ENCODE assay signal across 21 cellular contexts in the genomic region with DNA sequence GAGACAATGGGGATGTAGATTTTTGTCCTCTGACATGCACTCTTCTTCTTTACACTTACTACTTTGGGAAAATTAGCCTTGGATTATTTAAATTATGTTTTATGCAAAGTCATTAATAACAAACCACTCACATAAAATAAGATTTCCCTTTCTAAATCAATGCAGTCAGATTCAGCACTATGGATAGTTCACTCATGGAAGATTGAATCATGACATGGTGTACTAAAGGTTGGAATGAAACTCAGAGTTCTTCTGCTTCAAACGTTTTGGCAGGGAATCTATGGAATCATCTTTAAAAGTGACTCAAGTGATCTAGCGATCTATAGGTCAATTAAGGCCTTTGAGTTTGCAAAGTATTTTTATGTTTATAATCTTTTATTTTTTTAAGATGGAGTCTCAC.
A peak's percentile ranks its signal among the peaks of the same experiment; 100 is the strongest.
DNase-seq lines count a peak whose midpoint lies in the region; ATAC-seq, FAIRE-seq and TF ChIP-seq lines count a peak whose summit lies in the region.
"Had no signal": no experiment of that assay in that cellular context is flagged by ENCODE, and none has a peak within 500 bp of the region (broad histone marks: within the 10 kb centered on the region; RNA-seq: fewer than 3 reads in every experiment).

No MANE protein-coding gene starts in this region.

- SMC1A ChIA-PET in GM12878 (lab: Charles Lee; ENCODE audit: uncharacterized antibody, unreplicated experiment), result no interaction called here

- no peak for TF ChIP-seq RAD21 in GM12878 (IDR thresholded peaks at IDR 0.05; ENCODE audit: insufficient read depth, low read depth, low read length)

- DNase-seq in cardiac muscle cell (ENCODE audit: low read depth in 1 of 2, low spot score in 1 of 2) (peak; percentile 7 to 18), left ventricle myocardium inferior (no peak), MM.1S (peak; percentile 36), GM12878 (ENCODE audit: low read depth, low spot score) (no peak), renal cortical epithelial cell (ENCODE audit: low read depth) (peak; percentile 24), NCI-H345 (lab: John Stamatoyannopoulos, UW) (no peak), foreskin fibroblast (no peak)
- DNase-seq in activated CD4-positive, alpha-beta T cell treated with anti-CD3 and anti-CD28 coated beads, Interleukin-2, amount 50 U/mL, for 4 hours, result no peak
- DNase-seq: Calu3; CD4-positive, alpha-beta memory T cell; EL; KG1; NCI-H1417; NCI-H187; NCI-H2107; NCI-H524; NCI-H82 had no signal

- H3K36me3 ChIP-seq in cardiac muscle cell, result no peaks in the 10 kb centered on the region
- no peaks in the 10 kb centered on the region for H3K36me3 ChIP-seq in left ventricle myocardium inferior
- no peaks in the 10 kb centered on the region for H3K36me3 ChIP-seq in MM.1S (replicated peaks; ENCODE audit: insufficient read depth, low read length)
- H3K36me3 ChIP-seq in GM12878 (ENCODE audit: control insufficient read depth in 2 of 2, insufficient read depth in 2 of 2, low read length in 1 of 2), result no peaks in the 10 kb centered on the region
- H3K36me3 ChIP-seq: BLaER1 had no signal

- in situ Hi-C loops in GM12878 (cut with MboI), result no loop called here

- H3F3A ChIP-seq in MM.1S (ENCODE audit: insufficient read depth, low read length), result no peaks in the 10 kb centered on the region

- H3K9ac ChIP-seq in MM.1S (ENCODE audit: low read length) (no peak overlapping the region), GM12878 (ENCODE audit: control insufficient read depth, insufficient read depth, low read length) (no peak overlapping the region)
- H3K9ac ChIP-seq: BLaER1 had no signal

- no peak for TF ChIP-seq EP300 in GM12878 (IDR thresholded peaks at IDR 0.05; ENCODE audit: borderline replicate concordance in 1 of 2, control insufficient read depth in 1 of 2, low read depth in 2 of 2, low read length in 2 of 2)

- H2AFZ ChIP-seq in MM.1S (ENCODE audit: low read length) (no peak overlapping the region), GM12878 (ENCODE audit: control insufficient read depth, low read depth, low read length) (no peak overlapping the region)

- no peaks in the 10 kb centered on the region for H3K9me2 ChIP-seq in MM.1S (replicated peaks; ENCODE audit: insufficient read depth, low read length)

- intact Hi-C loops in left ventricle myocardium inferior (cut with micrococcal nuclease), result no loop called here
- intact Hi-C loops in GM12878 (cut with micrococcal nuclease; ENCODE audit: unreplicated experiment), result no loop called here

- no peak for ATAC-seq in GM12878

- POLR2A ChIA-PET in GM12878 (lab: Charles Lee), result no interaction called here

- H3K27me3 ChIP-seq in cardiac muscle cell, result no peaks in the 10 kb centered on the region
- H3K27me3 ChIP-seq in left ventricle myocardium inferior (ENCODE audit: low read depth), result no peaks in the 10 kb centered on the region
- H3K27me3 ChIP-seq in MM.1S (replicated peaks; ENCODE audit: insufficient read depth, low read length), result no peaks in the 10 kb centered on the region
- H3K27me3 ChIP-seq in GM12878 (replicated peaks in 1 of 2; ENCODE audit: control insufficient read depth in 2 of 2, insufficient read depth in 2 of 2, low read length in 1 of 2), result no peaks in the 10 kb centered on the region
- H3K27me3 ChIP-seq: BLaER1 had no signal

- RAD21 ChIA-PET in GM12878 (lab: Charles Lee; ENCODE audit: unreplicated experiment), result no interaction called here

- WGBS in GM12878 (ENCODE audit: insufficient coverage, insufficient replicate concordance, low lambda C conversion rate, missing lambda C conversion rate), result 50% methylated on average over 2 of the region's 2 CpGs

- H3K4me2 ChIP-seq in MM.1S (ENCODE audit: low read depth, low read length), result no peak overlapping the region
- no peak overlapping the region for H3K4me2 ChIP-seq in GM12878 (ENCODE audit: control insufficient read depth, insufficient read depth)
- H3K4me2 ChIP-seq: BLaER1 had no signal

- H3K4me1 ChIP-seq in cardiac muscle cell (ENCODE audit: low read depth) (no peaks in the 10 kb centered on the region), left ventricle myocardium inferior (no peaks in the 10 kb centered on the region), MM.1S (ENCODE audit: low read length) (no peaks in the 10 kb centered on the region), GM12878 (ENCODE audit: control insufficient read depth, insufficient read depth, low read length) (no peaks in the 10 kb centered on the region)

- H4K20me1 ChIP-seq in MM.1S (ENCODE audit: insufficient read depth, low read length), result no peaks in the 10 kb centered on the region
- H4K20me1 ChIP-seq in GM12878 (ENCODE audit: control insufficient read depth, insufficient read depth), result no peaks in the 10 kb centered on the region
- H4K20me1 ChIP-seq: BLaER1 had no signal

- H3K27ac ChIP-seq in cardiac muscle cell, result no peak overlapping the region
- H3K27ac ChIP-seq in left ventricle myocardium inferior (replicated peaks), result no peak overlapping the region
- no peak overlapping the region for H3K27ac ChIP-seq in MM.1S (ENCODE audit: low read length)
- H3K27ac ChIP-seq in GM12878 (ENCODE audit: control insufficient read depth, insufficient read depth), result no peak overlapping the region
- H3K27ac ChIP-seq: BLaER1 had no signal

- BruUV-seq in GM12878 (replicated peaks; lab: Mats Ljungman, UMichigan), result no TSS peak

- CTCF ChIA-PET in GM12878 (lab: Yijun Ruan, JAX), result no interaction called here

- H3K4me3 ChIP-seq in cardiac muscle cell, result no peak overlapping the region
- no peak overlapping the region for H3K4me3 ChIP-seq in left ventricle myocardium inferior
- H3K4me3 ChIP-seq in MM.1S (ENCODE audit: low read length), result no peak overlapping the region
- H3K4me3 ChIP-seq in GM12878, result no peak overlapping the region
- no peak overlapping the region for H3K4me3 ChIP-seq in foreskin fibroblast (ENCODE audit: low read depth in 1 of 2, low read length in 2 of 2)
- H3K4me3 ChIP-seq: BLaER1 had no signal

- TF ChIP-seq POLR2A in GM12878 (IDR thresholded peaks at IDR 0.05; ENCODE audit: low read depth, low read length), result no peak

- no peak for TF ChIP-seq CTCF in cardiac muscle cell (IDR thresholded peaks at IDR 0.05; ENCODE audit: low read depth, low read length)
- no peak for TF ChIP-seq CTCF in left ventricle myocardium inferior (IDR thresholded peaks at IDR 0.05; ENCODE audit: borderline replicate concordance)
- no peak for TF ChIP-seq CTCF in MM.1S (IDR thresholded peaks at IDR 0.05; ENCODE audit: low read length)
- no peak for TF ChIP-seq CTCF in GM12878 (IDR thresholded peaks at IDR 0.05 in 2 of 3, conservative IDR thresholded peaks at IDR 0.05 in 1 of 3; ENCODE audit: control insufficient read depth in 2 of 3, extremely low read depth in 1 of 3, insufficient read depth in 1 of 3, low read depth in 3 of 3, low read length in 3 of 3)
- no peak for TF ChIP-seq CTCF in foreskin fibroblast (IDR thresholded peaks at IDR 0.05; ENCODE audit: low read depth, low read length)

- H3K9me3 ChIP-seq in cardiac muscle cell (ENCODE audit: low read depth), result no peaks in the 10 kb centered on the region
- H3K9me3 ChIP-seq in left ventricle myocardium inferior (replicated peaks), result peaks cover 24% of the 10 kb centered on the region
- no peaks in the 10 kb centered on the region for H3K9me3 ChIP-seq in MM.1S (replicated peaks; ENCODE audit: insufficient read depth, low read length)
- peaks cover 4% of the 10 kb centered on the region; the same call in 2 of the 3 replicates for H3K9me3 ChIP-seq in GM12878 (replicated peaks; ENCODE audit: control insufficient read depth, insufficient read depth, low read length)

- no peak for FAIRE-seq in GM12878 (lab: Jason Lieb, UNC)
- FAIRE-seq: A204.1, GM12892, H54 had no signal

- H3K79me2 ChIP-seq in MM.1S (ENCODE audit: low read length) (no peaks in the 10 kb centered on the region), GM12878 (ENCODE audit: control insufficient read depth, insufficient read depth, low read length) (no peaks in the 10 kb centered on the region)

TF ChIP-seq in GM12878, 131 proteins besides CTCF, POLR2A, EP300 and RAD21 (continues in another document):
- TF ChIP-seq REST (IDR thresholded peaks at IDR 0.05; ENCODE audit: low read depth, low read length), result peak; percentile 64

Comparison
In these comparisons a context has a peak if more than half of its experiments do, and no peak if none do; other contexts are left out.
1. DNase-seq: peak in cardiac muscle cell (2 of 2), MM.1S (single experiment) and renal cortical epithelial cell (single experiment); none in left ventricle myocardium inferior (single experiment), GM12878 (single experiment), NCI-H345 (single experiment), activated CD4-positive, alpha-beta T cell treated with anti-CD3 and anti-CD28 coated beads, Interleukin-2, amount 50 U/mL, for 4 hours (0 of 2) and foreskin fibroblast (0 of 2).